In the genomic region with DNA sequence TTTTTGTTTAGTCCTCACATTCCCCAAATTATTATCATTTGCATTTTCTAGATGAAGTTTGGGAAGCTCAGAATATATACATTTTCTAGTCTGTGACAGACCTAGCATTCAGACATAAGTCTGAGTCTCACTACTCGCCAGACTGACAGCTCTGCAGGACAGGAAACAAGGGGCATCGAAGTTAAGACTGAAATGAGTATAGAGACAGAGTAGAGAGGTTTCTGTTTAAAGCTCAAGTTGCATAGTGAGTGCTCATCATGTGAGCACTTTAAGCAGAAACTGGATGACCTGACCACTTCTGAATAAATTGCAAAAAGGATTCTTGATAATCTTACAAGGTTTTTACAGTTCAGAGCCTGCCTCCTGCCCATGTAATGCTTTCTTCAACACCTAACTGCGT, we compare ENCODE assay signal across 8 cellular contexts. TPM values are rescaled to one million over a fixed set of nuclear protein-coding genes. Genes with fewer than 3 reads are reported as not detected.
DNase-seq lines count a peak whose midpoint lies in the region; ATAC-seq and TF ChIP-seq lines count a peak whose summit lies in the region.

No MANE protein-coding gene starts in this region.

- no peaks in the 10 kb centered on the region for H3K9me3 Mint-ChIP-seq in mesothelial cell of epicardium

- DNase-seq in GM10266 (ENCODE audit: extremely low spot score), result peak; percentile 41
- DNase-seq in Kasumi-1 (lab: John Stamatoyannopoulos, UW), result peak; percentile 22 to 31
- no peak for DNase-seq in brain microvascular endothelial cell
- no peak for DNase-seq in mesothelial cell of epicardium (ENCODE audit: low spot score in 2 of 2, unreplicated experiment in 2 of 2)
- no peak for DNase-seq in NCI-H2171 (lab: John Stamatoyannopoulos, UW)
- no peak for DNase-seq in NCI-H2029 treated with DMSO at 0.1 percent for 48 hours (lab: John Stamatoyannopoulos, UW)
- DNase-seq in putamen (ENCODE audit: low spot score), result no peak

- peak; percentile 65 for ATAC-seq in GM21529 (IDR thresholded peaks at IDR 0.05; ENCODE audit: unreplicated experiment)

- H3K27ac Mint-ChIP-seq in mesothelial cell of epicardium, result peak overlapping the region; percentile 100

- in situ Hi-C loops in brain microvascular endothelial cell (cut with HindIII; ENCODE audit: low pct_ligation_motif_present, low sequenced_read_pairs), result no loop called here

- H3K4me3 Mint-ChIP-seq in mesothelial cell of epicardium, result peak overlapping the region; percentile 93

- peak overlapping the region; percentile 99 for H3K27ac ChIP-seq in brain microvascular endothelial cell

- H3K27me3 ChIP-seq in brain microvascular endothelial cell (replicated peaks), result no peaks in the 10 kb centered on the region

- H3K4me3 ChIP-seq in brain microvascular endothelial cell (ENCODE audit: low read depth, low read length), result peak overlapping the region; percentile 98

- H3K36me3 ChIP-seq in brain microvascular endothelial cell (replicated peaks), result no peaks in the 10 kb centered on the region

- peaks cover 36% of the 10 kb centered on the region for H3K4me1 Mint-ChIP-seq in mesothelial cell of epicardium

- no peaks in the 10 kb centered on the region for H3K36me3 Mint-ChIP-seq in mesothelial cell of epicardium

- TF ChIP-seq CTCF in GM10266 (IDR thresholded peaks at IDR 0.05; ENCODE audit: control insufficient read depth, insufficient read depth, low read depth, missing control alignments), result no peak
- no peak for TF ChIP-seq CTCF in brain microvascular endothelial cell (IDR thresholded peaks at IDR 0.05; ENCODE audit: low read depth, low read length, missing control alignments)
- TF ChIP-seq CTCF in mesothelial cell of epicardium (IDR thresholded peaks at IDR 0.05; ENCODE audit: unreplicated experiment), result no peak

- no peaks in the 10 kb centered on the region for H3K27me3 Mint-ChIP-seq in mesothelial cell of epicardium (ENCODE audit: low read depth)

RNA-seq across cellular contexts. Expression of a gene that starts 1.1 kb away (rescaled TPM):
- total RNA-seq in mesothelial cell of epicardium, result 79.4 to 85.5 TPM (median 83.2 TPM) in 3 replicates

RNA-seq across cellular contexts. Expression of a gene that starts 1.4 kb away (rescaled TPM):
- total RNA-seq in mesothelial cell of epicardium, result 95.5 to 100 TPM (median 97.4 TPM) in 3 replicates

Comparison
In these comparisons a context has a peak if more than half of its experiments do, and no peak if none do; other contexts are left out.
1. DNase-seq: peak in GM10266 (single experiment) and Kasumi-1 (2 of 2); none in brain microvascular endothelial cell (single experiment), mesothelial cell of epicardium (0 of 2), NCI-H2171 (single experiment), NCI-H2029 treated with DMSO at 0.1 percent for 48 hours (single experiment) and putamen (single experiment).